ENCODE assay signal across 16 cellular contexts in the genomic region with DNA sequence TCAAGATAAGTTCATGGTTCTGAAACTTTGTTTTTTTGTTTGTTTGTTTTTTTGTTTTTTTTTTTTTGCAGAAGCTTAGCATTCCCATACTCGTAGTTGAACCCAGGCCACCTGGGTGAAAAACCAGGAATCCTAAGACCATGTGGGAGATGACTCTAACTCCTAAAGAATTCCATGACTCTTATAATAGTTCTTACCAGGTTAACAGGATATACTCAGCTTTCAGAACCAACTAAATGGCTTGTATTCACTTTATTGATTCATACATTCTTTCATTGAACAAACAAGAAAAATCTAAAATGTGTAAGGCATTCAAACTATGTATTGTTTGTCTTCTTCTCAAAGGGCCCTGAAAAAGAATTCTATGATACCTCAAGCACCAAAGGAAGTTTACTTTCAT.
"Had no signal": no experiment of that assay in that cellular context is flagged by ENCODE, and none has a peak within 500 bp of the region (broad histone marks: within the 10 kb centered on the region; RNA-seq: fewer than 3 reads in every experiment).

No MANE protein-coding gene starts in this region.

- H3K27ac ChIP-seq: brain microvascular endothelial cell, esophagus squamous epithelium, thyroid gland, vagina had no signal

- H3K9me3 ChIP-seq: esophagus squamous epithelium, thyroid gland, vagina had no signal

- ATAC-seq: left ventricle myocardium superior, T-helper 17 cell had no signal

- H3K4me3 ChIP-seq: esophagus squamous epithelium, thyroid gland, vagina had no signal

- H3K4me1 ChIP-seq: esophagus squamous epithelium, thyroid gland, vagina had no signal

- DNase-seq: activated B cell treated with CpG ODN at 0.5 μM for 24 hours; activated CD4-positive, alpha-beta T cell treated with anti-CD3 and anti-CD28 coated beads, Interleukin-2, amount 50 U/mL, for 1 hour; activated effector memory CD4-positive, alpha-beta T cell treated with Interleukin-2 at 50 U/mL for 16 hours; brain microvascular endothelial cell; cerebellar nuclear complex; esophagus squamous epithelium; foreskin fibroblast; head of caudate nucleus; islet precursor cell; left ventricle myocardium superior; mesendoderm; nephron progenitor cell; stimulated activated CD4-positive, alpha-beta T cell treated with anti-CD3 and anti-CD28 coated beads, Interleukin-4, amount 100 ng/mL, for 4 hours; T-helper 17 cell; thyroid gland had no signal

- H3K27me3 ChIP-seq: brain microvascular endothelial cell, esophagus squamous epithelium, thyroid gland, vagina had no signal

- H3K36me3 ChIP-seq: brain microvascular endothelial cell, thyroid gland, vagina had no signal
